Comparison of ENCODE assay signal across 22 cellular contexts in the genomic region with DNA sequence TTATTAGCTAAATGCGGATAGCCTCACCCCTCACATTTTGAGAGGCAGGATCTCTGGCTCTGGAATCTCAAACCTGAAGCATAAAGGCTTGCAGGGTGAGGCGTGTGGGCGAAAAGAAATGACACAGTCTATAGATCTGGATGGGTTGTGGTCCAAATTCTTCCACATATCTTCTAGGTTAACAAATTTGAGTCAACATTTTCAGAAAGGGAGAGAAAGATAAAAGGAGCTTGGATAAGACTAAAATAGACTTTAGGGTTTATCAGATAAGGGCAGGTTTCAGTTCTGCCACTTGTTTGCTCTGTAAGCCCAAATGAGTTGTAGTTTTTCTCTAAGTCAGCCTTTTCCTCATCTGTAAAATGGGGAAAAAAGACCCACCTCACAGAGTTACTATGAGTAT.
DNase-seq lines count a peak whose midpoint lies in the region; ATAC-seq, FAIRE-seq and TF ChIP-seq lines count a peak whose summit lies in the region.
"Had no signal": no experiment of that assay in that cellular context is flagged by ENCODE, and none has a peak within 500 bp of the region (broad histone marks: within the 10 kb centered on the region; RNA-seq: fewer than 3 reads in every experiment).

No MANE protein-coding gene starts in this region.

- H3K27me3 Mint-ChIP-seq in T-helper 2 cell treated with Interferon-gamma antibody and Interleukin-4, amounts not matched to agents 5 μg/mL and 100 μg/mL, for 36 hours (ENCODE audit: low read depth) = no peaks in the 10 kb centered on the region
- H3K27me3 Mint-ChIP-seq in nephron progenitor cell (ENCODE audit: low read depth, poor library complexity) = peaks cover 11% of the 10 kb centered on the region
- H3K27me3 Mint-ChIP-seq: CD4-positive, alpha-beta T cell had no signal

- no peaks in the 10 kb centered on the region for H3K4me1 Mint-ChIP-seq in T-helper 2 cell treated with Interferon-gamma antibody and Interleukin-4, amounts not matched to agents 5 μg/mL and 100 μg/mL, for 36 hours (ENCODE audit: low read depth)
- H3K4me1 Mint-ChIP-seq in nephron progenitor cell = no peaks in the 10 kb centered on the region
- H3K4me1 Mint-ChIP-seq: B cell; CD8-positive, alpha-beta memory T cell had no signal

- H3K9me3 Mint-ChIP-seq in T-helper 2 cell treated with Interferon-gamma antibody and Interleukin-4, amounts not matched to agents 5 μg/mL and 100 μg/mL, for 36 hours = no peaks in the 10 kb centered on the region
- no peaks in the 10 kb centered on the region for H3K9me3 Mint-ChIP-seq in nephron progenitor cell
- H3K9me3 Mint-ChIP-seq: GM23338, H9 had no signal

- peak; percentile 52 for ATAC-seq in GM19351 (IDR thresholded peaks at IDR 0.05; ENCODE audit: unreplicated experiment)
- ATAC-seq in HG02870 (IDR thresholded peaks at IDR 0.05; ENCODE audit: unreplicated experiment) = peak; percentile 43
- ATAC-seq: GM23338, HCT116 had no signal

- no peaks in the 10 kb centered on the region for H3K36me3 Mint-ChIP-seq in T-helper 2 cell treated with Interferon-gamma antibody and Interleukin-4, amounts not matched to agents 5 μg/mL and 100 μg/mL, for 36 hours (ENCODE audit: low read depth)
- no peaks in the 10 kb centered on the region for H3K36me3 Mint-ChIP-seq in nephron progenitor cell (ENCODE audit: low read depth)
- H3K36me3 Mint-ChIP-seq: CD8-positive, alpha-beta memory T cell had no signal

- DNase-seq in GM12892 (ENCODE audit: insufficient read length) (no peak), islet precursor cell (no peak), nephron progenitor cell (no peak), NCI-H748 (lab: John Stamatoyannopoulos, UW; ENCODE audit: unreplicated experiment) (no peak), HUDEP-2 (lab: John Stamatoyannopoulos, UW; ENCODE audit: unreplicated experiment in 76 of 76) (no peak)
- peak; percentile 3 for DNase-seq in T-helper 2 cell treated with Interferon-gamma antibody and Interleukin-4, amounts not matched to agents 5 μg/mL and 100 μg/mL, for 36 hours (ENCODE audit: low spot score)
- DNase-seq: CD4-positive, alpha-beta T cell; CD8-positive, alpha-beta memory T cell; DMS 273 treated with DMSO at 0.1 percent for 48 hours; DMS79; EL; GDM1; H9; HFFc6 had no signal

- TF ChIP-seq CTCF in nephron progenitor cell (IDR thresholded peaks at IDR 0.05) = no peak

- no peak for TF ChIP-seq POLR2A in GM12892 (IDR thresholded peaks at IDR 0.05; ENCODE audit: low read depth, low read length)

- H3K4me3 Mint-ChIP-seq in T-helper 2 cell treated with Interferon-gamma antibody and Interleukin-4, amounts not matched to agents 5 μg/mL and 100 μg/mL, for 36 hours = no peak overlapping the region
- no peak overlapping the region for H3K4me3 Mint-ChIP-seq in nephron progenitor cell
- H3K4me3 Mint-ChIP-seq: B cell; CD4-positive, alpha-beta T cell; CD8-positive, alpha-beta memory T cell; GM23338; H9; HFFc6 had no signal

- H3K27ac Mint-ChIP-seq in T-helper 2 cell treated with Interferon-gamma antibody and Interleukin-4, amounts not matched to agents 5 μg/mL and 100 μg/mL, for 36 hours = no peak overlapping the region
- no peak overlapping the region for H3K27ac Mint-ChIP-seq in nephron progenitor cell
- H3K27ac Mint-ChIP-seq: B cell; CD4-positive, alpha-beta T cell; CD8-positive, alpha-beta memory T cell; GM23338; H9; HFFc6 had no signal

- FAIRE-seq in GM12892 (lab: Jason Lieb, UNC) = peak; percentile 64
- FAIRE-seq: A204.1, D721Med, GM12891 had no signal
